14 cellular contexts compared by ENCODE assay signal in genomic region chr12:128811806-128812205, GRCh38. TPM values are rescaled to one million over a fixed set of nuclear protein-coding genes. Genes with fewer than 3 reads are reported as not detected.
DNase-seq lines count a peak whose midpoint lies in the region; ATAC-seq and TF ChIP-seq lines count a peak whose summit lies in the region.
"Had no signal": no experiment of that assay in that cellular context is flagged by ENCODE, and none has a peak within 500 bp of the region (broad histone marks: within the 10 kb centered on the region; RNA-seq: fewer than 3 reads in every experiment).

No MANE protein-coding gene starts in this region.

- peak overlapping the region in 2 of 4 donors; percentile 53 to 79 for H3K27ac ChIP-seq in sigmoid colon
- H3K27ac ChIP-seq: A549 had no signal

- no peak overlapping the region for H3K27ac Mint-ChIP-seq in activated CD4-positive, alpha-beta T cell treated with anti-CD3 and anti-CD28 coated beads, Interleukin-2, amount 10 ng/mL, durations not matched to agents 24 days and 14 days
- H3K27ac Mint-ChIP-seq in activated CD4-positive, alpha-beta memory T cell treated with anti-CD3 and anti-CD28 coated beads, Interleukin-2, amount 10 ng/mL, durations not matched to agents 7 days and 5 days = peak overlapping the region; percentile 40

- H3K4me1 Mint-ChIP-seq in activated CD4-positive, alpha-beta T cell treated with anti-CD3 and anti-CD28 coated beads, Interleukin-2, amount 10 ng/mL, durations not matched to agents 24 days and 14 days = peaks cover 58% of the 10 kb centered on the region
- peaks cover 32% of the 10 kb centered on the region for H3K4me1 Mint-ChIP-seq in activated CD4-positive, alpha-beta memory T cell treated with anti-CD3 and anti-CD28 coated beads, Interleukin-2, amount 10 ng/mL, durations not matched to agents 7 days and 5 days

- H3K9me3 Mint-ChIP-seq in activated CD4-positive, alpha-beta T cell treated with anti-CD3 and anti-CD28 coated beads, Interleukin-2, amount 10 ng/mL, durations not matched to agents 24 days and 14 days = no peaks in the 10 kb centered on the region
- H3K9me3 Mint-ChIP-seq in activated CD4-positive, alpha-beta memory T cell treated with anti-CD3 and anti-CD28 coated beads, Interleukin-2, amount 10 ng/mL, durations not matched to agents 7 days and 5 days = no peaks in the 10 kb centered on the region

- H3K4me1 ChIP-seq in sigmoid colon = peaks cover 0 to 62% (median 20%) of the 10 kb centered on the region in 4 donors
- H3K4me1 ChIP-seq: A549 had no signal

- TF ChIP-seq POLR2A in sigmoid colon (IDR thresholded peaks at IDR 0.05) = no peak

- no peak for TF ChIP-seq EP300 in sigmoid colon (IDR thresholded peaks at IDR 0.05)

- H3K36me3 Mint-ChIP-seq in activated CD4-positive, alpha-beta T cell treated with anti-CD3 and anti-CD28 coated beads, Interleukin-2, amount 10 ng/mL, durations not matched to agents 24 days and 14 days (ENCODE audit: low read depth) = peaks cover 57% of the 10 kb centered on the region
- peaks cover 68% of the 10 kb centered on the region for H3K36me3 Mint-ChIP-seq in activated CD4-positive, alpha-beta memory T cell treated with anti-CD3 and anti-CD28 coated beads, Interleukin-2, amount 10 ng/mL, durations not matched to agents 7 days and 5 days (ENCODE audit: low read depth)

- H3K4me3 Mint-ChIP-seq in activated CD4-positive, alpha-beta T cell treated with anti-CD3 and anti-CD28 coated beads, Interleukin-2, amount 10 ng/mL, durations not matched to agents 24 days and 14 days = peak overlapping the region; percentile 44
- peak overlapping the region; percentile 24 for H3K4me3 Mint-ChIP-seq in activated CD4-positive, alpha-beta memory T cell treated with anti-CD3 and anti-CD28 coated beads, Interleukin-2, amount 10 ng/mL, durations not matched to agents 7 days and 5 days

- DNase-seq in activated CD4-positive, alpha-beta T cell treated with anti-CD3 and anti-CD28 coated beads, Interleukin-2, amount 10 ng/mL, durations not matched to agents 24 days and 14 days = no peak
- DNase-seq in activated CD4-positive, alpha-beta T cell treated with anti-CD3 and anti-CD28 coated beads for 4 hours = no peak
- no peak for DNase-seq in activated CD4-positive, alpha-beta memory T cell treated with anti-CD3 and anti-CD28 coated beads, Interleukin-2, amount 10 ng/mL, durations not matched to agents 7 days and 5 days
- DNase-seq in sigmoid colon = peak; percentile 20
- DNase-seq: kidney, NCI-H1105 treated with DMSO at 0.1 percent for 48 hours had no signal

- no peaks in the 10 kb centered on the region for H3K9me3 ChIP-seq in sigmoid colon
- H3K9me3 ChIP-seq: A549, tibial nerve had no signal

- CTCF ChIA-PET in activated CD4-positive, alpha-beta memory T cell treated with anti-CD3 and anti-CD28 coated beads, Interleukin-2, amount 10 ng/mL, durations not matched to agents 7 days and 5 days (lab: Charles Lee) = interaction anchor here (1.5 kb wide), 1 partner anchor 10 kb away, joined by 6 read pairs; no protein-coding TSS in a partner anchor

- no peaks in the 10 kb centered on the region for H3K27me3 Mint-ChIP-seq in activated CD4-positive, alpha-beta T cell treated with anti-CD3 and anti-CD28 coated beads, Interleukin-2, amount 10 ng/mL, durations not matched to agents 24 days and 14 days
- H3K27me3 Mint-ChIP-seq in activated CD4-positive, alpha-beta memory T cell treated with anti-CD3 and anti-CD28 coated beads, Interleukin-2, amount 10 ng/mL, durations not matched to agents 7 days and 5 days = no peaks in the 10 kb centered on the region
- H3K27me3 Mint-ChIP-seq: brain had no signal

- H3K4me3 ChIP-seq in sigmoid colon = no peak overlapping the region
- H3K4me3 ChIP-seq: A549, tibial nerve had no signal

- POLR2A ChIA-PET in activated CD4-positive, alpha-beta memory T cell treated with anti-CD3 and anti-CD28 coated beads, Interleukin-2, amount 10 ng/mL, durations not matched to agents 7 days and 5 days (lab: Charles Lee) = interaction anchor here (1.1 to 3.5 kb wide), 4 partner anchors 8 to 17 kb away, joined by 5 to 23 read pairs (median 10); partner anchors contain the start of gene SLC15A4

- intact Hi-C loops in activated CD4-positive, alpha-beta T cell treated with anti-CD3 and anti-CD28 coated beads, Interleukin-2, amount 10 ng/mL, durations not matched to agents 24 days and 14 days (cut with micrococcal nuclease) = no loop called here
- intact Hi-C loops in sigmoid colon (cut with DNase I) = no loop called here

- ATAC-seq in GM21529 (IDR thresholded peaks at IDR 0.05; ENCODE audit: unreplicated experiment) (peak; percentile 16), HG03354 (IDR thresholded peaks at IDR 0.05; ENCODE audit: poor library complexity, severe bottlenecking, unreplicated experiment) (no peak), GM18870 (IDR thresholded peaks at IDR 0.05; ENCODE audit: unreplicated experiment) (no peak), HG02759 (IDR thresholded peaks at IDR 0.05; ENCODE audit: unreplicated experiment) (no peak)
- ATAC-seq: A549 had no signal

- peaks cover 11 to 24% (median 17%) of the 10 kb centered on the region in 4 donors for H3K36me3 ChIP-seq in sigmoid colon

- H3K27me3 ChIP-seq in sigmoid colon = no peaks in the 10 kb centered on the region
- H3K27me3 ChIP-seq: tibial nerve had no signal

- WGBS in sigmoid colon, 2 donors = 82 to 91% methylated on average over 9 of the region's 9 CpGs

- no peak for TF ChIP-seq CTCF in sigmoid colon (IDR thresholded peaks at IDR 0.05)

RNA-seq across cellular contexts. Expression of gene SLC15A4, which starts 12.0 kb away (rescaled TPM):
- 31.0 and 36.8 TPM in 2 replicates for total RNA-seq in activated CD4-positive, alpha-beta T cell treated with anti-CD3 and anti-CD28 coated beads, Interleukin-2, amount 10 ng/mL, durations not matched to agents 24 days and 14 days
- 10 to 100 TPM; 23.5 to 24.5 TPM for total RNA-seq in activated CD4-positive, alpha-beta memory T cell treated with anti-CD3 and anti-CD28 coated beads, Interleukin-2, amount 10 ng/mL, durations not matched to agents 7 days and 5 days
- total RNA-seq in sigmoid colon = 10 to 100 TPM; 19.4 to 42.0 (median 24.2) TPM
- polyA plus RNA-seq in sigmoid colon = 10 to 100 TPM in 1 of 3 donors, 1 to 10 TPM in 2; 3.6 to 14.0 (median 3.7) TPM

RNA-seq across cellular contexts. Expression of gene GLT1D1, which starts 41.5 kb away (rescaled TPM):
- total RNA-seq in activated CD4-positive, alpha-beta T cell treated with anti-CD3 and anti-CD28 coated beads, Interleukin-2, amount 10 ng/mL, durations not matched to agents 24 days and 14 days = 2.2 TPM in 2 replicates
- not detected for total RNA-seq in activated CD4-positive, alpha-beta memory T cell treated with anti-CD3 and anti-CD28 coated beads, Interleukin-2, amount 10 ng/mL, durations not matched to agents 7 days and 5 days
- under 1 TPM; 0.28 to 0.95 (median 0.43) TPM for total RNA-seq in sigmoid colon
- under 1 TPM; 0.23 to 0.60 (median 0.50) TPM for polyA plus RNA-seq in sigmoid colon
- total RNA-seq: myocyte had no signal
- polyA plus RNA-seq: A549 had no signal
